ENCODE assay signal across 30 cellular contexts in the genomic region with DNA sequence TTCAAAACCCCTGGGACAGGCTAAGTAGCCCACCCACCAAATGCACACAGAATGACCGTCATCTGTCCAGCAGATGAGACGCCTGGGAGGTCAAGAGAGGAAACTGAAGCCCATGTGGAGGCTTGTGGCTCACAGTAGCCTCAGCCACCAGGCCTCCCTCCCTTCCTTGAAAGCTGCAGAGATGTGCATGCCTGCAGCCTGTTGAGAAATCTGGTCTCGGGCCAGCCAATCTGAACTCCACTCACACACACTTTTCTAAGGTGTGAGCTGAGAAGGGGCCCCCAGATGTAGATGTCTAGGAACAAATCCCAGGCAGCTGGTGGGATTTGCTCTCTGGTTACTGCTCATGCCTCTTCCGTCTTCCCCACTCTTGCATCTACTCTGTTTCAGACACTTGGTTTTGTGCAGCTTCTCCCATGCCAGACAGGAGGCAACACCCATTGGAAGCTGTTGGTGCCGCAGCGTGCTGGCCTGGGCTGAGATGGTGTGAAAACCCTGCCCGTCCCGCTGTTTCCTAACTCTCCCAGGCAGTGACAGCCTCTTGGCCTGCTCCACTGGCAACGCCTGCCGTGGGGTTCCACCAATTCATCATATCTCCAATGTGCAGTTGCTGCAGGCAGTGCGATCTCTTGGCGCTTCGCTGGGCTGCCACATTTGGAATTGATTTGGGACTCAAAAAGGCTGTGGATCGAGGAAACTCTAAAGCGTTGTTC. TPM values are rescaled to one million over a fixed set of nuclear protein-coding genes. Genes with fewer than 3 reads are reported as not detected.
A peak's percentile ranks its signal among the peaks of the same experiment; 100 is the strongest.
DNase-seq lines count a peak whose midpoint lies in the region; ATAC-seq, FAIRE-seq and TF ChIP-seq lines count a peak whose summit lies in the region.
"Had no signal": no experiment of that assay in that cellular context is flagged by ENCODE, and none has a peak within 500 bp of the region (broad histone marks: within the 10 kb centered on the region; RNA-seq: fewer than 3 reads in every experiment).

No MANE protein-coding gene starts in this region.

- no peak for TF ChIP-seq POLR2A in H1 (IDR thresholded peaks at IDR 0.05; ENCODE audit: control extremely low read depth in 1 of 2, low read depth in 2 of 2, low read length in 2 of 2)

- H3K4me3 ChIP-seq in H1 (ENCODE audit: extremely low read depth in 1 of 4, insufficient read depth in 2 of 4, low read depth in 3 of 4, low read length in 4 of 4), result no peak overlapping the region
- peak overlapping the region; percentile 26 for H3K4me3 ChIP-seq in psoas muscle
- H3K4me3 ChIP-seq in aorta (ENCODE audit: low read length in 2 of 2), result no peak overlapping the region
- H3K4me3 ChIP-seq: A549, body of pancreas, coronary artery, GM12878, HAP-1, mucosa of descending colon, SK-N-MC had no signal

- no peak overlapping the region for H2AK5ac ChIP-seq in H1 (ENCODE audit: low read depth, low read length)

- H4K5ac ChIP-seq in H1 (ENCODE audit: insufficient read length, low read depth, low read length), result no peak overlapping the region

- H3K36me3 ChIP-seq in H1 (ENCODE audit: control insufficient read depth in 2 of 4, insufficient read depth in 4 of 4, low read length in 3 of 4) (no peaks in the 10 kb centered on the region), psoas muscle (ENCODE audit: insufficient read depth in 1 of 2, low read depth in 1 of 2) (no peaks in the 10 kb centered on the region), aorta (ENCODE audit: control insufficient read depth in 1 of 2, insufficient read depth in 2 of 2, low read length in 1 of 2) (no peaks in the 10 kb centered on the region)
- H3K36me3 ChIP-seq: HAP-1, neutrophil had no signal

- H4K20me1 ChIP-seq in H1 (replicated peaks in 1 of 2; ENCODE audit: control insufficient read depth in 1 of 2, insufficient read depth in 2 of 2, low read length in 2 of 2), result no peaks in the 10 kb centered on the region

- no peaks in the 10 kb centered on the region for H3K79me2 ChIP-seq in H1 (ENCODE audit: control insufficient read depth in 1 of 2, insufficient read depth in 2 of 2, low read length in 2 of 2)

- H3K14ac ChIP-seq in H1 (ENCODE audit: insufficient read length), result no peak overlapping the region

- intact Hi-C loops in left cardiac atrium (cut with DNase I), result no loop called here
- intact Hi-C loops in cardiac septum (cut with DNase I), result no loop called here
- intact Hi-C loops in psoas muscle (cut with DNase I), result no loop called here
- intact Hi-C loops in aorta (cut with DNase I), result no loop called here

- no peak overlapping the region for H2BK12ac ChIP-seq in H1 (ENCODE audit: low read depth, low read length)

- no peaks in the 10 kb centered on the region for H3K79me1 ChIP-seq in H1 (ENCODE audit: low read depth, low read length)

- POLR2A ChIA-PET in H1 (lab: Charles Lee; ENCODE audit: partially characterized antibody), result no interaction called here

- no peak overlapping the region for H3K4ac ChIP-seq in H1 (replicated peaks; ENCODE audit: insufficient read length, low read depth, low read length)

- H3K9ac ChIP-seq in H1 (replicated peaks in 1 of 4; ENCODE audit: extremely low read depth in 1 of 4, low read depth in 3 of 4, low read length in 3 of 4), result no peak overlapping the region

- no peak overlapping the region for H3K18ac ChIP-seq in H1 (ENCODE audit: extremely low read depth, low read length)

- no peak for TF ChIP-seq RAD21 in H1 (IDR thresholded peaks at IDR 0.05 in 1 of 2, conservative IDR thresholded peaks at IDR 0.05 in 1 of 2; ENCODE audit: low read depth in 2 of 2, low read length in 2 of 2)

- 94% methylated on average over 15 of the region's 15 CpGs; no CpG with 5 or more reads in 1 of the 2 experiments for WGBS in H1 (ENCODE audit: extremely low coverage in 1 of 2, insufficient coverage in 1 of 2, insufficient read length in 1 of 2, insufficient replicate concordance in 2 of 2, low coverage in 1 of 2, low lambda C conversion rate in 2 of 2, missing lambda C conversion rate in 1 of 2), 2 experiments
- WGBS in psoas muscle, 3 donors, result 20 to 34% (median 23%) methylated on average over 15 of the region's 15 CpGs
- WGBS in aorta, 2 donors, result 20 to 31% methylated on average over 15 of the region's 15 CpGs

- no peak overlapping the region for H4K91ac ChIP-seq in H1 (replicated peaks; ENCODE audit: insufficient read length, low read length)

- CTCF ChIA-PET in H1 (lab: Charles Lee; ENCODE audit: partially characterized antibody), result interaction anchor here (0.7 to 3.6 kb wide), 5 partner anchors 10 to 66 kb away, joined by 3 to 22 read pairs (median 4); no protein-coding TSS in a partner anchor

- no peak overlapping the region for H2BK120ac ChIP-seq in H1 (replicated peaks; ENCODE audit: low read depth, low read length)

- FAIRE-seq in H1 (lab: Jason Lieb, UNC), result no peak
- FAIRE-seq: A549, GM12878 had no signal

- H2AFZ ChIP-seq in H1 (ENCODE audit: low read length), result peak overlapping the region; percentile 15; the same call in 1 of the 2 replicates

- H3K9me3 ChIP-seq in H1 (ENCODE audit: insufficient read depth in 2 of 2, low read depth in 1 of 2, low read length in 1 of 2) (no peaks in the 10 kb centered on the region), psoas muscle (no peaks in the 10 kb centered on the region), aorta (ENCODE audit: control insufficient read depth, low read length) (no peaks in the 10 kb centered on the region)
- H3K9me3 ChIP-seq: A549, body of pancreas, HAP-1, mucosa of descending colon, neutrophil had no signal

- H3K9me3 Mint-ChIP-seq in activated T-cell treated with anti-CD3 and anti-CD28 coated beads, Interleukin-2, amount 50 U/mL, for 24 hours, result no peaks in the 10 kb centered on the region
- H3K9me3 Mint-ChIP-seq: activated naive CD4-positive, alpha-beta T cell treated with anti-CD3 and anti-CD28 coated beads, Interleukin-2, amount 50 U/mL, for 72 hours; activated T-cell treated with anti-CD3 and anti-CD28 coated beads, Interleukin-2, amount 50 U/mL, for 72 hours had no signal

- no peak overlapping the region for H3K4me3 Mint-ChIP-seq in activated T-cell treated with anti-CD3 and anti-CD28 coated beads, Interleukin-2, amount 50 U/mL, for 24 hours
- H3K4me3 Mint-ChIP-seq: activated T-cell treated with anti-CD3 and anti-CD28 coated beads, Interleukin-2, amount 50 U/mL, for 72 hours; CD14-positive monocyte; stimulated activated effector memory CD8-positive, alpha-beta T cell treated with anti-CD3 and anti-CD28 coated beads, Interleukin-12 subunit alpha, Interleukin-12 subunit beta, amount 100 ng/mL, for 72 hours had no signal

- H3K23me2 ChIP-seq in H1 (ENCODE audit: low read depth, low read length), result no peaks in the 10 kb centered on the region

- H3K27ac Mint-ChIP-seq in activated T-cell treated with anti-CD3 and anti-CD28 coated beads, Interleukin-2, amount 50 U/mL, for 24 hours, result no peak overlapping the region
- H3K27ac Mint-ChIP-seq: activated naive CD4-positive, alpha-beta T cell treated with anti-CD3 and anti-CD28 coated beads, Interleukin-2, amount 50 U/mL, for 72 hours; activated T-cell treated with anti-CD3 and anti-CD28 coated beads, Interleukin-2, amount 50 U/mL, for 72 hours; stimulated activated effector memory CD8-positive, alpha-beta T cell treated with anti-CD3 and anti-CD28 coated beads, Interleukin-12 subunit alpha, Interleukin-12 subunit beta, amount 100 ng/mL, for 72 hours had no signal

- H3K27me3 ChIP-seq in H1 (replicated peaks in 1 of 4; ENCODE audit: control insufficient read depth in 3 of 4, extremely low read depth in 1 of 4, insufficient read depth in 3 of 4, low read length in 3 of 4), result no peaks in the 10 kb centered on the region
- H3K27me3 ChIP-seq in psoas muscle (ENCODE audit: insufficient read depth in 3 of 3, low read length in 2 of 3), result peaks cover 0 to 3% (median 0%) of the 10 kb centered on the region in 3 donors
- H3K27me3 ChIP-seq in aorta (ENCODE audit: control insufficient read depth in 1 of 2, insufficient read depth in 2 of 2, low read length in 1 of 2), result peaks cover 0 to 4% of the 10 kb centered on the region in 2 donors
- H3K27me3 ChIP-seq: body of pancreas, neutrophil had no signal

- no peak overlapping the region for H3K56ac ChIP-seq in H1 (replicated peaks; ENCODE audit: insufficient read length, low read depth, low read length)

- H2BK5ac ChIP-seq in H1 (ENCODE audit: low read depth, low read length), result no peak overlapping the region

- no peak overlapping the region for H3K27ac ChIP-seq in H1 (ENCODE audit: low read depth, low read length)
- no peak overlapping the region for H3K27ac ChIP-seq in psoas muscle
- H3K27ac ChIP-seq in aorta (ENCODE audit: low read depth in 1 of 2, low read length in 2 of 2), result no peak overlapping the region
- H3K27ac ChIP-seq: A549, body of pancreas, coronary artery, neutrophil, SK-N-MC had no signal

- H2BK15ac ChIP-seq in H1 (ENCODE audit: low read length), result no peak overlapping the region

- no peaks in the 10 kb centered on the region for H3K27me3 Mint-ChIP-seq in activated T-cell treated with anti-CD3 and anti-CD28 coated beads, Interleukin-2, amount 50 U/mL, for 24 hours

- no peak overlapping the region for H2BK20ac ChIP-seq in H1 (ENCODE audit: low read length)

- ATAC-seq in left cardiac atrium (peak; percentile 82 to 84), psoas muscle (peak in 3 of 4 donors; percentile 34 to 76 (median 75)), aorta (ENCODE audit: low FRiP score) (peak; percentile 59)
- ATAC-seq: A549; activated naive CD4-positive, alpha-beta T cell treated with anti-CD3 and anti-CD28 coated beads, Interleukin-2, amount 50 U/mL, for 72 hours; activated T-cell treated with anti-CD3 and anti-CD28 coated beads, Interleukin-2, amount 50 U/mL, for 72 hours; body of pancreas; GM12878; mucosa of descending colon; Panc1; stimulated activated effector memory CD8-positive, alpha-beta T cell treated with anti-CD3 and anti-CD28 coated beads, Interleukin-12 subunit alpha, Interleukin-12 subunit beta, amount 100 ng/mL, for 72 hours had no signal

- H4K8ac ChIP-seq in H1 (ENCODE audit: extremely low read depth, insufficient read depth, low read length), result no peak overlapping the region

- no peak overlapping the region for H3K23ac ChIP-seq in H1 (ENCODE audit: insufficient read length)

- H3K4me2 ChIP-seq in H1 (ENCODE audit: insufficient read depth in 1 of 2, low read depth in 2 of 2, low read length in 2 of 2), result no peak overlapping the region
- H3K4me2 ChIP-seq: A549 had no signal

- no peaks in the 10 kb centered on the region for H3K4me1 ChIP-seq in H1 (replicated peaks in 1 of 4; ENCODE audit: control insufficient read depth in 3 of 4, insufficient read depth in 4 of 4, low read length in 3 of 4)
- no peaks in the 10 kb centered on the region for H3K4me1 ChIP-seq in psoas muscle
- no peaks in the 10 kb centered on the region for H3K4me1 ChIP-seq in aorta (ENCODE audit: control insufficient read depth in 1 of 2, insufficient read depth in 2 of 2, low read length in 2 of 2)
- H3K4me1 ChIP-seq: A549, body of pancreas, HAP-1 had no signal

- no peaks in the 10 kb centered on the region for H3K36me3 Mint-ChIP-seq in activated T-cell treated with anti-CD3 and anti-CD28 coated beads, Interleukin-2, amount 50 U/mL, for 24 hours (ENCODE audit: low read depth)
- H3K36me3 Mint-ChIP-seq: activated naive CD4-positive, alpha-beta T cell treated with anti-CD3 and anti-CD28 coated beads, Interleukin-2, amount 50 U/mL, for 72 hours; CD14-positive monocyte; stimulated activated effector memory CD8-positive, alpha-beta T cell treated with anti-CD3 and anti-CD28 coated beads, Interleukin-12 subunit alpha, Interleukin-12 subunit beta, amount 100 ng/mL, for 72 hours had no signal

- TF ChIP-seq CTCF in H1 (IDR thresholded peaks at IDR 0.05; ENCODE audit: control extremely low read depth in 1 of 3, insufficient read depth in 1 of 3, low read depth in 1 of 3, low read length in 3 of 3) (no peak), psoas muscle (IDR thresholded peaks at IDR 0.05) (no peak), GM10266 (IDR thresholded peaks at IDR 0.05; ENCODE audit: control insufficient read depth, insufficient read depth, low read depth, missing control alignments) (no peak)

- DNase-seq in left cardiac atrium (no peak), cardiac septum (ENCODE audit: low spot score) (no peak), H1 (ENCODE audit: low read depth in 1 of 2, low spot score in 2 of 2) (no peak), psoas muscle (peak; percentile 26 to 78), aorta (no peak), GM10266 (ENCODE audit: extremely low spot score) (no peak), SW480 (ENCODE audit: low spot score) (no peak)
- no peak for DNase-seq in activated T-cell treated with anti-CD3 and anti-CD28 coated beads, Interleukin-2, amount 50 U/mL, for 24 hours
- DNase-seq: activated CD4-positive, CD25-positive, alpha-beta regulatory T cell; activated T-cell treated with anti-CD3 and anti-CD28 coated beads, Interleukin-2, amount 50 U/mL, for 72 hours; body of pancreas; foreskin fibroblast; GDM1; kidney glomerular epithelial cell; mucosa of descending colon; NCI-H1694 treated with DMSO at 0.1 percent for 48 hours; NCI-H2227 treated with DMSO at 0.1 percent for 48 hours; NCI-H774; T-helper 9 cell had no signal

- no peak for TF ChIP-seq EP300 in H1 (IDR thresholded peaks at IDR 0.05; ENCODE audit: borderline replicate concordance in 1 of 2, low read depth in 2 of 2, low read length in 2 of 2)

- no peaks in the 10 kb centered on the region for H3K4me1 Mint-ChIP-seq in activated T-cell treated with anti-CD3 and anti-CD28 coated beads, Interleukin-2, amount 50 U/mL, for 24 hours (ENCODE audit: low read depth)
- H3K4me1 Mint-ChIP-seq: CD14-positive monocyte; stimulated activated effector memory CD8-positive, alpha-beta T cell treated with anti-CD3 and anti-CD28 coated beads, Interleukin-12 subunit alpha, Interleukin-12 subunit beta, amount 100 ng/mL, for 72 hours had no signal

RNA-seq across cellular contexts. Expression of a gene that starts 24.1 kb away (rescaled TPM):
- not detected for total RNA-seq in left cardiac atrium
- total RNA-seq in cardiac septum, result 0.35 TPM
- total RNA-seq in H1 (2021; fragmentation: NEBNext Ultra II Directional; extraction: Animal tissue kit (Norgen Biotek cat#: 25700)), result not detected in 2 replicates
- not detected in 2 replicates for polyA plus RNA-seq in H1 (2011; rRNA removed)
- polyA plus RNA-seq in H1 (2011; cell fraction: cytosol; rRNA removed), result not detected
- not detected for polyA plus RNA-seq in H1 (2011; cell fraction: nucleus; rRNA removed)
- polyA plus RNA-seq in H1 (2012, experiment 1 of 2), result not detected in 4 replicates
- not detected for polyA plus RNA-seq in H1 (2012, experiment 2 of 2)
- polyA plus RNA-seq in H1 (2013, experiment 1 of 2), result not detected
- not detected for polyA plus RNA-seq in H1 (2013, experiment 2 of 2)
- not detected in 2 replicates for polyA minus RNA-seq in H1 (2011; rRNA and poly(A)+ RNA removed)
- not detected for polyA minus RNA-seq in H1 (2011; cell fraction: cytosol; rRNA and poly(A)+ RNA removed)
- polyA minus RNA-seq in H1 (2011; cell fraction: nucleus; rRNA and poly(A)+ RNA removed), result not detected
- under 1 TPM; 0.30 to 0.84 (median 0.36) TPM for total RNA-seq in psoas muscle
- polyA plus RNA-seq in psoas muscle, result under 1 TPM; 0.05 to 0.34 (median 0.16) TPM
- not detected for total RNA-seq in aorta
- not detected for polyA plus RNA-seq in aorta
- total RNA-seq: activated naive CD4-positive, alpha-beta T cell treated with anti-CD3 and anti-CD28 coated beads, Interleukin-2, amount 50 U/mL, for 72 hours; activated T-cell treated with anti-CD3 and anti-CD28 coated beads, Interleukin-2, amount 50 U/mL, for 72 hours; body of pancreas; GM12878; ureter had no signal
- polyA plus RNA-seq: A549, CD14-positive monocyte, GM12878 had no signal

Comparison
In these comparisons a context has a peak if more than half of its experiments do, and no peak if none do; other contexts are left out.
1. DNase-seq: peak in psoas muscle (2 of 2); none in left cardiac atrium (single experiment), cardiac septum (single experiment), H1 (0 of 2), aorta (0 of 2), GM10266 (single experiment), activated T-cell treated with anti-CD3 and anti-CD28 coated beads, Interleukin-2, amount 50 U/mL, for 24 hours (single experiment) and SW480 (single experiment).
2. Peak in every context shown above with its lines, with median percentiles within 50 percentile points of each other: ATAC-seq.